ENCODE assay signal across 10 cellular contexts in genomic region chr13:49560270-49561063, GRCh38. TPM values are rescaled to one million over a fixed set of nuclear protein-coding genes. Genes with fewer than 3 reads are reported as not detected.
A peak's percentile ranks its signal among the peaks of the same experiment; 100 is the strongest.
DNase-seq lines count a peak whose midpoint lies in the region; ATAC-seq, FAIRE-seq and TF ChIP-seq lines count a peak whose summit lies in the region.
"Had no signal": no experiment of that assay in that cellular context is flagged by ENCODE, and none has a peak within 500 bp of the region (broad histone marks: within the 10 kb centered on the region; RNA-seq: fewer than 3 reads in every experiment).

No MANE protein-coding gene starts in this region.

- H3K9me3 ChIP-seq in adrenal gland (replicated peaks in 1 of 3) (no peaks in the 10 kb centered on the region), keratinocyte (ENCODE audit: control insufficient read depth, low read depth, low read length) (no peaks in the 10 kb centered on the region)

- 30 to 47% (median 36%) methylated on average over 10 of the region's 10 CpGs for WGBS in adrenal gland, 4 donors

- no peak overlapping the region for H3K9ac ChIP-seq in keratinocyte (ENCODE audit: control insufficient read depth, extremely low read depth, insufficient read depth, low read length)

- no peaks in the 10 kb centered on the region for H4K20me1 ChIP-seq in keratinocyte (ENCODE audit: control insufficient read depth, extremely low read depth, insufficient read depth, low read length)

- dilution Hi-C loops in keratinocyte (cut with MboI; ENCODE audit: extremely low pct_ligation_motif_present, low sequenced_read_pairs): no loop called here

- H3K4me2 ChIP-seq in keratinocyte (ENCODE audit: control insufficient read depth, extremely low read depth, insufficient read depth, low read depth, low read length): no peak overlapping the region

- no peak for FAIRE-seq in keratinocyte (lab: Jason Lieb, UNC)

- H3K79me2 ChIP-seq in keratinocyte (ENCODE audit: control insufficient read depth, insufficient read depth, low read length): no peaks in the 10 kb centered on the region

- no peaks in the 10 kb centered on the region for H3K9me1 ChIP-seq in keratinocyte (ENCODE audit: control insufficient read depth, extremely low read depth, insufficient read depth, low read length)

- DNase-seq in Right ventricle myocardium inferior (ENCODE audit: missing footprints) (no peak), cardiac septum (ENCODE audit: low spot score) (no peak), adrenal gland (peak in 6 of 7 donors; percentile 33 to 64 (median 48)), keratinocyte (ENCODE audit: low read depth, low spot score) (no peak), occipital lobe (lab: John Stamatoyannopoulos, UW) (no peak), NCI-H446 treated with DMSO at 0.1 percent for 48 hours (lab: John Stamatoyannopoulos, UW) (no peak)
- DNase-seq: CD4-positive, CD25-positive, alpha-beta regulatory T cell; NCI-H748 treated with DMSO at 0.1 percent for 48 hours had no signal

- H3K27me3 ChIP-seq in adrenal gland (no peaks in the 10 kb centered on the region), keratinocyte (ENCODE audit: control insufficient read depth, extremely low read depth, insufficient read depth, low read length) (no peaks in the 10 kb centered on the region)

- TF ChIP-seq CTCF in adrenal gland (IDR thresholded peaks at IDR 0.05) (no peak), keratinocyte (optimal IDR thresholded peaks at IDR 0.05 in 1 of 3, IDR thresholded peaks at IDR 0.05 in 1 of 3, conservative IDR thresholded peaks at IDR 0.05 in 1 of 3; ENCODE audit: extremely low read depth in 1 of 3, insufficient read depth in 2 of 3, low read length in 3 of 3) (peak; percentile 11 to 33 (median 30))

- H3K27ac ChIP-seq in adrenal gland: peak overlapping the region; percentile 48 to 73 (median 71)
- no peak overlapping the region for H3K27ac ChIP-seq in keratinocyte (ENCODE audit: control insufficient read depth, insufficient read depth, low read length)

- TF ChIP-seq POLR2A in adrenal gland (IDR thresholded peaks at IDR 0.05): no peak

- ATAC-seq in Right ventricle myocardium inferior: peak; percentile 43
- ATAC-seq in GM21447 (IDR thresholded peaks at IDR 0.05; ENCODE audit: unreplicated experiment): no peak
- ATAC-seq in HG03469 (IDR thresholded peaks at IDR 0.05; ENCODE audit: unreplicated experiment): no peak

- intact Hi-C loops in Right ventricle myocardium inferior (cut with DNase I): no loop called here
- intact Hi-C loops in cardiac septum (cut with DNase I): no loop called here
- intact Hi-C loops in adrenal gland (cut with DNase I): no loop called here

- H3K4me3 ChIP-seq in adrenal gland (peak overlapping the region in 1 of 4 donors; percentile 12), keratinocyte (ENCODE audit: control insufficient read depth in 2 of 3, extremely low read depth in 1 of 3, insufficient read depth in 2 of 3, low read depth in 1 of 3, low read length in 3 of 3) (no peak overlapping the region)

- peaks cover 0 to 13% of the 10 kb centered on the region in 2 donors for H3K36me3 ChIP-seq in adrenal gland (replicated peaks in 1 of 2)
- H3K36me3 ChIP-seq in keratinocyte (ENCODE audit: control insufficient read depth in 2 of 2, extremely low read depth in 1 of 2, insufficient read depth in 2 of 2, low read length in 2 of 2): peaks cover 6 to 10% of the 10 kb centered on the region in 2 experiments

- H3K4me1 ChIP-seq in adrenal gland (replicated peaks in 1 of 2) (peaks cover 4 to 18% of the 10 kb centered on the region in 2 donors), keratinocyte (ENCODE audit: control insufficient read depth, extremely low read depth, insufficient read depth, low read length) (peaks cover 4% of the 10 kb centered on the region)

- no peak overlapping the region for H2AFZ ChIP-seq in keratinocyte (ENCODE audit: control insufficient read depth, low read length)

RNA-seq across cellular contexts. Expression of gene RCBTB1, which starts 24.9 kb away (rescaled TPM):
- total RNA-seq in Right ventricle myocardium inferior (22.3 TPM), cardiac septum (15.9 TPM), adrenal gland (10 to 100 TPM; 19.3 to 87.5 (median 45.5) TPM), occipital lobe (14.2 TPM)
- polyA plus RNA-seq in adrenal gland (10 to 100 TPM; 11.7 to 25.6 (median 19.6) TPM), keratinocyte (19.4 to 26.9 TPM (median 23.5 TPM) in 3 replicates)
- polyA plus RNA-seq in keratinocyte (2011; ENCODE audit: low read depth): 6.5 TPM
- 16.6 and 25.8 TPM in 2 replicates for polyA plus RNA-seq in keratinocyte (2011; cell fraction: cytosol; rRNA removed)
- polyA plus RNA-seq in keratinocyte (2011; cell fraction: nucleus; rRNA removed): 30.9 and 43.5 TPM in 2 replicates
- 11.2 and 20.3 TPM in 2 replicates for polyA plus RNA-seq in keratinocyte (2012; ENCODE audit: low replicate concordance)
- polyA minus RNA-seq in keratinocyte: 13.4 to 34.2 TPM (median 14.0 TPM) in 3 replicates
- polyA minus RNA-seq in keratinocyte (2011; cell fraction: cytosol; rRNA and poly(A)+ RNA removed): 22.8 TPM
- 15.1 and 31.3 TPM in 2 replicates for polyA minus RNA-seq in keratinocyte (2011; cell fraction: nucleus; rRNA and poly(A)+ RNA removed)

Comparison
In these comparisons a context has a peak if more than half of its experiments do, and no peak if none do; other contexts are left out.
1. DNase-seq: peak in adrenal gland (6 of 7); none in Right ventricle myocardium inferior (single experiment), cardiac septum (single experiment), keratinocyte (single experiment), occipital lobe (single experiment) and NCI-H446 treated with DMSO at 0.1 percent for 48 hours (single experiment).
2. CTCF ChIP-seq: peak in keratinocyte (3 of 3); none in adrenal gland (0 of 6).